In the genomic region with DNA sequence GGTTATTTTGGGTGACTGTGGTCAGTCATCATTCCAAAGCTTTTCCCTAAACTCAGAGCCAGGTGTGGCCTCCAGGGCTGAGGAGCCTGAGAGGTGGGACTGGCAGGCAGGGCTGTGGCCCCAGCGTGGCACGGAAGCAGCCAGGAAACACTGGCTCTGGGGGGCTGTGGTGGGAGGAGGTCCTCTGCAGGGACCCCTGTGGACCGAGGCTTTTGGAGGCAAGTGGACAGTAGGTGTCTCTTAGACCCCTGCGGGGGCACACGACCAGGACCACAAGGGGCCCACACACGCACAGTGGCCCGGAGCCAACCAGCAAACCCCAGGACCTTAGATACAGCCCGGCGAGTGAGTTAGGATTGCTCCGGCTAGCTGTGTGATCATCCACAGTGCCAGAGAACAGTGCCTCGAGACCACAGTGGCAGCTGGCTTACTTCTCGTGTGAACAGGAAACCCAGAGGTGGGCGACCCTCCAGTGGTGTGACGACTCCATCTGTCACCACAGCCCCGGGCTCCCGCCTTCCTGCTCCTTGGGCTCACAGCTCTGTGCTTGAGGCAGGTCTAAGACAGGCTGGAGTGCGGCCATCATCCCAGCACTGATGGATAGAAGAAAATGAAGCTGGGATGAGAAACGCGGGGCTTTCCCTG, we compare ENCODE assay signal across 1 cellular context.
TF ChIP-seq lines count a peak whose summit lies in the region.

No MANE protein-coding gene starts in this region.

TF ChIP-seq in GM12878, 131 proteins besides CTCF, POLR2A, EP300 and RAD21 (continued from another document):
- no peak for TF ChIP-seq KDM1A (IDR thresholded peaks at IDR 0.05; ENCODE audit: borderline replicate concordance)
- TF ChIP-seq PKNOX1 (IDR thresholded peaks at IDR 0.05): peak; percentile 33; the same call in 1 of the 2 replicates
